ENCODE assay signal across 1 cellular context in genomic region chr16:89920723-89921122, GRCh38.
TF ChIP-seq lines count a peak whose summit lies in the region.

No MANE protein-coding gene starts in this region.

TF ChIP-seq in GM23338, 12 proteins besides CTCF, POLR2A, EP300 and RAD21:
- no peak for TF ChIP-seq ZNF462 (CRISPR knock-in tag; IDR thresholded peaks at IDR 0.05)
- no peak for TF ChIP-seq ZNF331 (CRISPR knock-in tag; IDR thresholded peaks at IDR 0.05; ENCODE audit: low read depth)
- TF ChIP-seq STAT1 (IDR thresholded peaks at IDR 0.05; ENCODE audit: unreplicated experiment) = no peak
- TF ChIP-seq EZH2 (IDR thresholded peaks at IDR 0.05; ENCODE audit: low read depth, unreplicated experiment) = no peak
- no peak for TF ChIP-seq ZNF114 (CRISPR knock-in tag; IDR thresholded peaks at IDR 0.05)
- TF ChIP-seq REST (IDR thresholded peaks at IDR 0.05; ENCODE audit: unreplicated experiment) = no peak
- TF ChIP-seq JUNB (IDR thresholded peaks at IDR 0.05; ENCODE audit: unreplicated experiment) = no peak
- no peak for TF ChIP-seq POLR2AphosphoS5 (IDR thresholded peaks at IDR 0.05; ENCODE audit: low read depth)
- no peak for TF ChIP-seq EZH2phosphoT487 (IDR thresholded peaks at IDR 0.05; ENCODE audit: unreplicated experiment)
- TF ChIP-seq CREB1 (CRISPR knock-in tag; IDR thresholded peaks at IDR 0.05; ENCODE audit: low read depth) = no peak
- TF ChIP-seq ETS1 (IDR thresholded peaks at IDR 0.05) = no peak
- no peak for TF ChIP-seq NANOG (IDR thresholded peaks at IDR 0.05; ENCODE audit: borderline replicate concordance)
